ENCODE assay signal across 8 cellular contexts in genomic region chr6:36594029-36594815, GRCh38. TPM values are rescaled to one million over a fixed set of nuclear protein-coding genes. Genes with fewer than 3 reads are reported as not detected.
A peak's percentile ranks its signal among the peaks of the same experiment; 100 is the strongest.
DNase-seq lines count a peak whose midpoint lies in the region; ATAC-seq and TF ChIP-seq lines count a peak whose summit lies in the region.

TSS of gene SRSF3 (plus strand) at chr6:36594362. CDS start at chr6:36596763, 2,401 bp downstream.

- TF ChIP-seq CTCF in BJ (IDR thresholded peaks at IDR 0.05; ENCODE audit: insufficient read depth, low read depth, low read length) (peak; percentile 68), chondrocyte (IDR thresholded peaks at IDR 0.05) (peak; percentile 72), kidney epithelial cell (IDR thresholded peaks at IDR 0.05; ENCODE audit: insufficient read depth, low read length, poor library complexity, severe bottlenecking) (peak; percentile 44)

- H3K27me3 ChIP-seq in BJ (ENCODE audit: control insufficient read depth, insufficient read depth, low read length) (no peaks in the 10 kb centered on the region), kidney epithelial cell (ENCODE audit: control insufficient read depth, insufficient read depth, low read length) (no peaks in the 10 kb centered on the region)

- no peaks in the 10 kb centered on the region for H3K27me3 Mint-ChIP-seq in chondrocyte (ENCODE audit: low read depth)

- DNase-seq in BJ (ENCODE audit: low read depth) (peak; percentile 81), GM19238 (ENCODE audit: insufficient read length, low spot score) (peak; percentile 76), NCI-H510A treated with DMSO at 0.1 percent for 48 hours (lab: John Stamatoyannopoulos, UW) (peak; percentile 98), chondrocyte (ENCODE audit: low spot score) (peak; percentile 98), kidney epithelial cell (ENCODE audit: low read depth) (peak; percentile 90)
- DNase-seq in activated CD4-positive, alpha-beta T cell treated with anti-CD3 and anti-CD28 coated beads for 24 hours (ENCODE audit: low read depth in 2 of 2), result peak; percentile 87 to 90
- peak; percentile 93 to 94 for DNase-seq in stimulated activated CD4-positive, alpha-beta T cell treated with anti-CD3 and anti-CD28 coated beads, Interleukin-15, amount 100 ng/mL, for 48 hours (ENCODE audit: low read depth in 2 of 2)

- peak within 1 kb of the TSS; percentile 100 for H3K4me3 Mint-ChIP-seq in chondrocyte (ENCODE audit: unreplicated experiment)

- POLR2A ChIA-PET in BJ (lab: Charles Lee), result no interaction called here

- peak within 1 kb of the TSS; percentile 90 for H3K4me3 ChIP-seq in BJ (ENCODE audit: low read depth, low read length)
- H3K4me3 ChIP-seq in kidney epithelial cell (ENCODE audit: low read depth, low read length), result peak within 1 kb of the TSS; percentile 84

- H3K9me3 Mint-ChIP-seq in chondrocyte (ENCODE audit: low read depth), result no peaks in the 10 kb centered on the region

- H3K36me3 ChIP-seq in BJ (ENCODE audit: control insufficient read depth, insufficient read depth, low read length) (peaks cover 11% of the 10 kb centered on the region), kidney epithelial cell (ENCODE audit: control insufficient read depth, insufficient read depth, low read length) (no peaks in the 10 kb centered on the region)

- ATAC-seq in HG03442 (IDR thresholded peaks at IDR 0.05; ENCODE audit: unreplicated experiment), result peak; percentile 90

- H3K27ac Mint-ChIP-seq in chondrocyte (ENCODE audit: unreplicated experiment), result peak within 1 kb of the TSS; percentile 100

- CTCF ChIA-PET in BJ (lab: Yijun Ruan, JAX), result interaction anchor here (0.9 to 1.0 kb wide), 2 partner anchors 21 to 84 kb away, joined by 3 read pairs; partner anchors contain the start of gene CDKN1A

- H3K4me1 Mint-ChIP-seq in chondrocyte (ENCODE audit: low read depth), result peaks cover 44% of the 10 kb centered on the region

- H3K36me3 Mint-ChIP-seq in chondrocyte (ENCODE audit: low read depth), result peaks cover 43% of the 10 kb centered on the region

RNA-seq across cellular contexts. Expression of gene SRSF3, which starts in this region (rescaled TPM):
- 177 and 292 TPM in 2 replicates for polyA plus RNA-seq in BJ (2011; rRNA removed)
- 91.0 and 134 TPM in 2 replicates for polyA minus RNA-seq in BJ (2011; rRNA and poly(A)+ RNA removed)
- total RNA-seq in chondrocyte, result 180 to 233 TPM (median 191 TPM) in 3 replicates
- 177 and 317 TPM in 2 replicates for total RNA-seq in kidney epithelial cell

Comparison
In these comparisons a context has a peak if more than half of its experiments do, and no peak if none do; other contexts are left out.
1. Peak in every context shown above with its lines: DNase-seq, ATAC-seq and H3K4me3 ChIP-seq.